9 cellular contexts compared by ENCODE assay signal in genomic region chr1:76494807-76495206, GRCh38.
DNase-seq lines count a peak whose midpoint lies in the region; ATAC-seq and TF ChIP-seq lines count a peak whose summit lies in the region.
"Had no signal": no experiment of that assay in that cellular context is flagged by ENCODE, and none has a peak within 500 bp of the region (broad histone marks: within the 10 kb centered on the region; RNA-seq: fewer than 3 reads in every experiment).

No MANE protein-coding gene starts in this region.

- H3K27ac ChIP-seq in smooth muscle cell (ENCODE audit: low read depth) (no peak overlapping the region), vagina (no peak overlapping the region)

- peaks cover 16% of the 10 kb centered on the region for H3K4me1 ChIP-seq in smooth muscle cell (ENCODE audit: low read depth)
- no peaks in the 10 kb centered on the region for H3K4me1 ChIP-seq in vagina

- H3K4me1 Mint-ChIP-seq in activated CD4-positive, alpha-beta T cell treated with anti-CD3 and anti-CD28 coated beads for 36 hours: peaks cover 13% of the 10 kb centered on the region

- H3K4me2 ChIP-seq in smooth muscle cell: no peak overlapping the region

- CTCF ChIA-PET in activated CD4-positive, alpha-beta T cell treated with anti-CD3 and anti-CD28 coated beads for 36 hours (lab: Charles Lee): no interaction called here

- H3K36me3 Mint-ChIP-seq in activated CD4-positive, alpha-beta T cell treated with anti-CD3 and anti-CD28 coated beads for 36 hours (ENCODE audit: low read depth): no peaks in the 10 kb centered on the region

- peak; percentile 97 for ATAC-seq in activated CD4-positive, alpha-beta T cell treated with anti-CD3 and anti-CD28 coated beads for 36 hours
- ATAC-seq in GM21737 (IDR thresholded peaks at IDR 0.05; ENCODE audit: unreplicated experiment) (peak; percentile 86), HG03457 (IDR thresholded peaks at IDR 0.05; ENCODE audit: unreplicated experiment) (peak; percentile 76)

- H3K4me3 ChIP-seq in kidney epithelial cell (ENCODE audit: low read depth, low read length) (no peak overlapping the region), smooth muscle cell (no peak overlapping the region), vagina (no peak overlapping the region)

- no peak overlapping the region for H3K9ac ChIP-seq in smooth muscle cell (ENCODE audit: low read depth)

- H3K9me3 ChIP-seq in smooth muscle cell (replicated peaks; ENCODE audit: low read depth): no peaks in the 10 kb centered on the region
- H3K9me3 ChIP-seq in vagina: no peaks in the 10 kb centered on the region

- TF ChIP-seq POLR2A in vagina (IDR thresholded peaks at IDR 0.05): no peak

- TF ChIP-seq CTCF in kidney epithelial cell (IDR thresholded peaks at IDR 0.05; ENCODE audit: insufficient read depth, low read length, poor library complexity, severe bottlenecking): no peak
- no peak for TF ChIP-seq CTCF in smooth muscle cell (IDR thresholded peaks at IDR 0.05; ENCODE audit: borderline replicate concordance, insufficient read depth, poor library complexity, severe bottlenecking)
- TF ChIP-seq CTCF in vagina (IDR thresholded peaks at IDR 0.05): no peak

- H3K4me3 Mint-ChIP-seq in activated CD4-positive, alpha-beta T cell treated with anti-CD3 and anti-CD28 coated beads for 36 hours: no peak overlapping the region

- peak overlapping the region; percentile 4 for H3K27ac Mint-ChIP-seq in activated CD4-positive, alpha-beta T cell treated with anti-CD3 and anti-CD28 coated beads for 36 hours

- no peaks in the 10 kb centered on the region for H3K27me3 Mint-ChIP-seq in activated CD4-positive, alpha-beta T cell treated with anti-CD3 and anti-CD28 coated beads for 36 hours

- no peaks in the 10 kb centered on the region for H3F3A ChIP-seq in smooth muscle cell (ENCODE audit: low read depth)

- no peaks in the 10 kb centered on the region for H4K20me1 ChIP-seq in smooth muscle cell (ENCODE audit: low read depth)

- no peak overlapping the region for H2AFZ ChIP-seq in smooth muscle cell (ENCODE audit: low read depth)

- peak; percentile 33 for DNase-seq in activated CD4-positive, alpha-beta T cell treated with anti-CD3 and anti-CD28 coated beads for 36 hours
- no peak for DNase-seq in activated CD4-positive, alpha-beta T cell treated with anti-CD3 and anti-CD28 coated beads, Interleukin-2, amount 50 U/mL, for 1 hour
- peak; percentile 14 for DNase-seq in kidney epithelial cell (ENCODE audit: low read depth)
- DNase-seq in smooth muscle cell (lab: John Stamatoyannopoulos, UW; ENCODE audit: unreplicated experiment): no peak
- DNase-seq in vagina (ENCODE audit: extremely low spot score in 2 of 2): no peak
- no peak for DNase-seq in OCI-M2 (lab: John Stamatoyannopoulos, UW; ENCODE audit: unreplicated experiment)
- DNase-seq: NCI-H2029 treated with DMSO at 0.1 percent for 48 hours had no signal

- no peaks in the 10 kb centered on the region for H3K36me3 ChIP-seq in kidney epithelial cell (ENCODE audit: control insufficient read depth, insufficient read depth, low read length)
- H3K36me3 ChIP-seq in smooth muscle cell (ENCODE audit: low read depth): no peaks in the 10 kb centered on the region
- no peaks in the 10 kb centered on the region for H3K36me3 ChIP-seq in vagina

- intact Hi-C loops in activated CD4-positive, alpha-beta T cell treated with anti-CD3 and anti-CD28 coated beads for 36 hours (cut with DNase I, micrococcal nuclease): no loop called here
- intact Hi-C loops in vagina (cut with DNase I): no loop called here

- POLR2A ChIA-PET in activated CD4-positive, alpha-beta T cell treated with anti-CD3 and anti-CD28 coated beads for 36 hours (lab: Charles Lee): no interaction called here

- H3K27me3 ChIP-seq in kidney epithelial cell (ENCODE audit: control insufficient read depth, insufficient read depth, low read length): no peaks in the 10 kb centered on the region
- no peaks in the 10 kb centered on the region for H3K27me3 ChIP-seq in smooth muscle cell (ENCODE audit: low read depth)
- no peaks in the 10 kb centered on the region for H3K27me3 ChIP-seq in vagina

- H3K9me3 Mint-ChIP-seq in activated CD4-positive, alpha-beta T cell treated with anti-CD3 and anti-CD28 coated beads for 36 hours (ENCODE audit: low read depth): no peaks in the 10 kb centered on the region

- no peaks in the 10 kb centered on the region for H3K79me2 ChIP-seq in smooth muscle cell (ENCODE audit: low read depth)

Comparison
In these comparisons a context has a peak if more than half of its experiments do, and no peak if none do; other contexts are left out.
1. DNase-seq: peak in activated CD4-positive, alpha-beta T cell treated with anti-CD3 and anti-CD28 coated beads for 36 hours (single experiment) and kidney epithelial cell (single experiment); none in activated CD4-positive, alpha-beta T cell treated with anti-CD3 and anti-CD28 coated beads, Interleukin-2, amount 50 U/mL, for 1 hour (single experiment), smooth muscle cell (single experiment), vagina (0 of 2) and OCI-M2 (single experiment).
2. Peak in every context shown above with its lines, with median percentiles within 50 percentile points of each other: ATAC-seq.